ENCODE assay signal across 40 cellular contexts in genomic region chr10:32120147-32120546, GRCh38.
"Had no signal": no experiment of that assay in that cellular context is flagged by ENCODE, and none has a peak within 500 bp of the region (broad histone marks: within the 10 kb centered on the region; RNA-seq: fewer than 3 reads in every experiment).

No MANE protein-coding gene starts in this region.

- H3K4me3 ChIP-seq: adrenal gland, ascending aorta, body of pancreas, breast epithelium, cardiac muscle cell had no signal

- DNase-seq: activated effector memory CD4-positive, alpha-beta T cell treated with anti-CD3 and anti-CD28 coated beads, Interleukin-2, amount 50 U/mL, for 16 hours; activated effector memory CD4-positive, alpha-beta T cell treated with Interleukin-2 at 50 U/mL for 16 hours; activated gamma-delta T cell; activated gamma-delta T cell treated with Interleukin-2 at 50 U/mL for 16 hours; activated naive CD4-positive, alpha-beta T cell; activated naive CD4-positive, alpha-beta T cell treated with anti-CD3 and anti-CD28 coated beads for 36 hours; activated naive CD4-positive, alpha-beta T cell treated with anti-CD3 and anti-CD28 coated beads, Interleukin-2, amount 10 ng/mL, durations not matched to agents 7 days and 5 days; activated naive CD4-positive, alpha-beta T cell treated with anti-CD3 and anti-CD28 coated beads, Interleukin-2, amount 50 U/mL, for 16 hours; activated naive CD4-positive, alpha-beta T cell treated with Interleukin-2 at 50 U/mL for 16 hours; activated naive CD8-positive, alpha-beta T cell treated with anti-CD3 and anti-CD28 coated beads for 36 hours; activated naive CD8-positive, alpha-beta T cell treated with anti-CD3 and anti-CD28 coated beads, Interleukin-2, amount 10 ng/mL, durations not matched to agents 7 days and 5 days; activated naive CD8-positive, alpha-beta T cell treated with anti-CD3 and anti-CD28 coated beads, Interleukin-2, amount 50 U/mL, for 24 hours; activated T-cell treated with anti-CD3 and anti-CD28 coated beads, Interleukin-2, amount 50 U/mL, for 1 hour; activated T-cell treated with anti-CD3 and anti-CD28 coated beads, Interleukin-2, amount 50 U/mL, for 24 hours; activated T-cell treated with anti-CD3 and anti-CD28 coated beads, Interleukin-2, amount 50 U/mL, for 4 hours; activated T-cell treated with anti-CD3 and anti-CD28 coated beads, Interleukin-2, amount 50 U/mL, for 48 hours; activated T-cell treated with anti-CD3 and anti-CD28 coated beads, Interleukin-2, amount 50 U/mL, for 72 hours; adrenal gland; amniotic stem cell; amygdala; anterior cingulate cortex; aorta; body of pancreas; brain microvascular endothelial cell; caudate nucleus; central memory CD4-positive, alpha-beta T cell; cerebellar nuclear complex had no signal

- H3K9me3 ChIP-seq: adrenal gland, ascending aorta, body of pancreas had no signal

- H3K4me1 Mint-ChIP-seq: activated naive CD4-positive, alpha-beta T cell treated with anti-CD3 and anti-CD28 coated beads, Interleukin-2, amount 10 ng/mL, durations not matched to agents 7 days and 5 days; activated naive CD4-positive, alpha-beta T cell treated with anti-CD3 and anti-CD28 coated beads, Interleukin-2, amount 50 U/mL, for 24 hours; activated naive CD8-positive, alpha-beta T cell treated with anti-CD3 and anti-CD28 coated beads for 36 hours; activated naive CD8-positive, alpha-beta T cell treated with anti-CD3 and anti-CD28 coated beads, Interleukin-2, amount 10 ng/mL, durations not matched to agents 7 days and 5 days; activated naive CD8-positive, alpha-beta T cell treated with anti-CD3 and anti-CD28 coated beads, Interleukin-2, amount 50 U/mL, for 24 hours; activated T-helper 17 cell treated with anti-CD3 and anti-CD28 coated beads, Interleukin-2, amount 50 U/mL, for 72 hours; brain; central memory CD8-positive, alpha-beta T cell had no signal

- H3K27ac Mint-ChIP-seq: activated naive CD4-positive, alpha-beta T cell treated with anti-CD3 and anti-CD28 coated beads for 36 hours; activated naive CD4-positive, alpha-beta T cell treated with anti-CD3 and anti-CD28 coated beads, Interleukin-2, amount 10 ng/mL, durations not matched to agents 7 days and 5 days; activated naive CD4-positive, alpha-beta T cell treated with anti-CD3 and anti-CD28 coated beads, Interleukin-2, amount 50 U/mL, for 24 hours; activated naive CD4-positive, alpha-beta T cell treated with anti-CD3 and anti-CD28 coated beads, Interleukin-2, amount 50 U/mL, for 72 hours; activated naive CD8-positive, alpha-beta T cell; activated naive CD8-positive, alpha-beta T cell treated with anti-CD3 and anti-CD28 coated beads for 36 hours; activated naive CD8-positive, alpha-beta T cell treated with anti-CD3 and anti-CD28 coated beads, Interleukin-2, amount 10 ng/mL, durations not matched to agents 7 days and 5 days; activated naive CD8-positive, alpha-beta T cell treated with anti-CD3 and anti-CD28 coated beads, Interleukin-2, amount 50 U/mL, for 24 hours; activated T-cell treated with anti-CD3 and anti-CD28 coated beads, Interleukin-2, amount 50 U/mL, for 24 hours; activated T-cell treated with anti-CD3 and anti-CD28 coated beads, Interleukin-2, amount 50 U/mL, for 72 hours; activated T-helper 1 cell treated with anti-CD3 and anti-CD28 coated beads, Interleukin-12 subunit alpha, Interleukin-12 subunit beta, Interleukin-2, Interleukin-4 antibody, amounts not matched to agents 30 ng/mL and 10 ng/mL and 1 ng/mL, durations not matched to agents 14 hours and 24 hours and 36 hours; activated T-helper 17 cell treated with anti-CD3 and anti-CD28 coated beads, Interleukin-2, amount 50 U/mL, for 72 hours; activated T-helper 2 cell treated with anti-CD3 and anti-CD28 coated beads, Interferon-gamma antibody, Interleukin-2, Interleukin-4, amounts not matched to agents 10 μg/mL and 5 μg/mL and 100 μg/mL, durations not matched to agents 14 hours and 24 hours and 36 hours; brain had no signal

- H3K4me3 Mint-ChIP-seq: activated naive CD4-positive, alpha-beta T cell treated with anti-CD3 and anti-CD28 coated beads for 36 hours; activated naive CD4-positive, alpha-beta T cell treated with anti-CD3 and anti-CD28 coated beads, Interleukin-2, amount 10 ng/mL, durations not matched to agents 7 days and 5 days; activated naive CD4-positive, alpha-beta T cell treated with anti-CD3 and anti-CD28 coated beads, Interleukin-2, amount 50 U/mL, for 24 hours; activated naive CD8-positive, alpha-beta T cell; activated naive CD8-positive, alpha-beta T cell treated with anti-CD3 and anti-CD28 coated beads for 36 hours; activated naive CD8-positive, alpha-beta T cell treated with anti-CD3 and anti-CD28 coated beads, Interleukin-2, amount 10 ng/mL, durations not matched to agents 7 days and 5 days; activated naive CD8-positive, alpha-beta T cell treated with anti-CD3 and anti-CD28 coated beads, Interleukin-2, amount 50 U/mL, for 24 hours; activated T-cell treated with anti-CD3 and anti-CD28 coated beads, Interleukin-2, amount 50 U/mL, for 24 hours; activated T-cell treated with anti-CD3 and anti-CD28 coated beads, Interleukin-2, amount 50 U/mL, for 4 hours; activated T-cell treated with anti-CD3 and anti-CD28 coated beads, Interleukin-2, amount 50 U/mL, for 72 hours; activated T-helper 1 cell treated with anti-CD3 and anti-CD28 coated beads, Interleukin-12 subunit alpha, Interleukin-12 subunit beta, Interleukin-2, Interleukin-4 antibody, amounts not matched to agents 30 ng/mL and 10 ng/mL and 1 ng/mL, durations not matched to agents 14 hours and 24 hours and 36 hours; activated T-helper 17 cell treated with anti-CD3 and anti-CD28 coated beads, Interleukin-2, amount 50 U/mL, for 72 hours; brain; central memory CD8-positive, alpha-beta T cell had no signal

- H3K27me3 ChIP-seq: ascending aorta, body of pancreas, brain microvascular endothelial cell, breast epithelium, cardiac muscle cell had no signal

- H3K36me3 ChIP-seq: adrenal gland, ascending aorta, brain microvascular endothelial cell, breast epithelium, cardiac muscle cell had no signal

- H3K36me3 Mint-ChIP-seq: activated naive CD4-positive, alpha-beta T cell treated with anti-CD3 and anti-CD28 coated beads, Interleukin-2, amount 10 ng/mL, durations not matched to agents 7 days and 5 days; activated naive CD8-positive, alpha-beta T cell treated with anti-CD3 and anti-CD28 coated beads, Interleukin-2, amount 10 ng/mL, durations not matched to agents 7 days and 5 days; brain had no signal

- FAIRE-seq: astrocyte, bronchial epithelial cell had no signal

- ATAC-seq: activated naive CD4-positive, alpha-beta T cell treated with anti-CD3 and anti-CD28 coated beads, Interleukin-2, amount 50 U/mL, for 72 hours; activated naive CD8-positive, alpha-beta T cell treated with anti-CD3 and anti-CD28 coated beads, Interleukin-2, amount 50 U/mL, for 24 hours; activated T-cell treated with anti-CD3 and anti-CD28 coated beads, Interleukin-2, amount 50 U/mL, for 4 hours; activated T-cell treated with anti-CD3 and anti-CD28 coated beads, Interleukin-2, amount 50 U/mL, for 72 hours; activated T-helper 17 cell treated with anti-CD3 and anti-CD28 coated beads, Interleukin-2, amount 50 U/mL, for 72 hours; body of pancreas had no signal

- H3K4me1 ChIP-seq: adrenal gland, ascending aorta, body of pancreas, breast epithelium had no signal

- H3K27ac ChIP-seq: adrenal gland, ascending aorta, body of pancreas, brain microvascular endothelial cell, breast epithelium, cardiac muscle cell had no signal

- H3K9me3 Mint-ChIP-seq: activated naive CD4-positive, alpha-beta T cell treated with anti-CD3 and anti-CD28 coated beads, Interleukin-2, amount 50 U/mL, for 24 hours; activated T-cell treated with anti-CD3 and anti-CD28 coated beads, Interleukin-2, amount 50 U/mL, for 24 hours; activated T-cell treated with anti-CD3 and anti-CD28 coated beads, Interleukin-2, amount 50 U/mL, for 4 hours had no signal
